Comparison of ENCODE assay signal across 12 cellular contexts in the genomic region with DNA sequence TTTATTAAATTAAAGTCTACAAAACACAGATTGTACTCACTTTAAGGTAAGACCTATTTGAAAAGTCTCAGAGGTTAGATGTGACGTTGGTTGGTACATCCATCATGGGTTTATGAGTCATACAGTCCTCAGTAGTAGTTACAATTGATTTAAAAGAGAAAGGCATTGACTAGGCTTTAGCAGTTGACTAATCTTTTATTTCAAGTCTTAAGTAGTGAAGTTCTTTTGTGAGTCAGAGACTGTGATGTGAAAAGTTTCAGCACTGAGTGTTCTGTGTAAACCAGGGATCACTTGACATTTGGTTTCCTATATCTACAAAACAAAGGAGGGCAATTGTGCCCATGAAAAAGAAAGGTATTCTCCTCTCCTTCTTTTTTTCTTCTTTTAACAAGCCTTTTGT.
DNase-seq lines count a peak whose midpoint lies in the region; ATAC-seq and TF ChIP-seq lines count a peak whose summit lies in the region.
"Had no signal": no experiment of that assay in that cellular context is flagged by ENCODE, and none has a peak within 500 bp of the region (broad histone marks: within the 10 kb centered on the region; RNA-seq: fewer than 3 reads in every experiment).

No MANE protein-coding gene starts in this region.

- POLR2A ChIA-PET in naive thymus-derived CD8-positive, alpha-beta T cell (lab: Charles Lee): no interaction called here

- H3K27ac ChIP-seq in mammary epithelial cell (ENCODE audit: insufficient read depth, low read depth, low read length) (peak overlapping the region; percentile 39), mesenchymal stem cell (ENCODE audit: low read length, poor library complexity, severe bottlenecking) (no peak overlapping the region), suprapubic skin (no peak overlapping the region)
- H3K27ac ChIP-seq: SJSA1 had no signal

- no peak overlapping the region for H2BK5ac ChIP-seq in mesenchymal stem cell (ENCODE audit: low read depth, low read length, poor library complexity, severe bottlenecking)

- H3K9ac ChIP-seq in mammary epithelial cell (ENCODE audit: insufficient read depth, low read length) (no peak overlapping the region), mesenchymal stem cell (ENCODE audit: low read length) (no peak overlapping the region)

- intact Hi-C loops in mammary epithelial cell (cut with micrococcal nuclease): no loop called here

- H2BK15ac ChIP-seq in mesenchymal stem cell (ENCODE audit: low read depth, poor library complexity, severe bottlenecking): no peak overlapping the region

- DNase-seq in ELR (ENCODE audit: low read depth) (peak; percentile 69), HS-5 (ENCODE audit: low read depth) (peak; percentile 23), mammary epithelial cell (peak; percentile 93), mesenchymal stem cell (peak; percentile 57), suprapubic skin (ENCODE audit: low spot score in 2 of 2) (no peak)
- no peak for DNase-seq in activated CD8-positive, alpha-beta memory T cell treated with anti-CD3 and anti-CD28 coated beads, Interleukin-2, amount 50 U/mL, for 48 hours
- no peak for DNase-seq in naive thymus-derived CD8-positive, alpha-beta T cell
- DNase-seq: activated CD4-positive, alpha-beta T cell treated with anti-CD3 and anti-CD28 coated beads, Interleukin-2, amount 50 U/mL, for 1 hour; DND-41; stimulated activated CD4-positive, alpha-beta T cell treated with anti-CD3 and anti-CD28 coated beads, Interleukin-12 subunit alpha, Interleukin-12 subunit beta, amount 100 ng/mL, for 4 hours had no signal

- peaks cover 0 to 10% (median 0%) of the 10 kb centered on the region in 9 donors for H3K9me3 Mint-ChIP-seq in naive thymus-derived CD8-positive, alpha-beta T cell
- H3K9me3 Mint-ChIP-seq: stimulated activated naive CD8-positive, alpha-beta T cell treated with anti-CD3 and anti-CD28 coated beads, Interleukin-15, Interleukin-2, amounts not matched to agents 100 ng/mL and 50 ng/mL, for 24 hours had no signal

- H3K9me3 ChIP-seq in mammary epithelial cell (replicated peaks; ENCODE audit: insufficient read depth, low read length) (no peaks in the 10 kb centered on the region), mesenchymal stem cell (ENCODE audit: control insufficient read depth, low read length) (no peaks in the 10 kb centered on the region), suprapubic skin (no peaks in the 10 kb centered on the region)
- H3K9me3 ChIP-seq: SJSA1 had no signal

- H3K4me3 ChIP-seq in mammary epithelial cell (replicated peaks in 1 of 3; ENCODE audit: insufficient read depth in 1 of 3, low read depth in 2 of 3, low read length in 3 of 3) (no peak overlapping the region), mesenchymal stem cell (ENCODE audit: insufficient read depth in 1 of 2, low read depth in 1 of 2, low read length in 2 of 2) (no peak overlapping the region), suprapubic skin (no peak overlapping the region)
- H3K4me3 ChIP-seq: SJSA1 had no signal

- H3K4me1 Mint-ChIP-seq in naive thymus-derived CD8-positive, alpha-beta T cell: no peaks in the 10 kb centered on the region

- no peak overlapping the region for H3K4me3 Mint-ChIP-seq in naive thymus-derived CD8-positive, alpha-beta T cell
- H3K4me3 Mint-ChIP-seq: stimulated activated naive CD8-positive, alpha-beta T cell treated with anti-CD3 and anti-CD28 coated beads, Interleukin-15, Interleukin-2, amounts not matched to agents 100 ng/mL and 50 ng/mL, for 24 hours had no signal

- no peaks in the 10 kb centered on the region for H3K36me3 ChIP-seq in mammary epithelial cell (ENCODE audit: insufficient read depth, low read length)
- no peaks in the 10 kb centered on the region for H3K36me3 ChIP-seq in mesenchymal stem cell (ENCODE audit: control insufficient read depth in 1 of 2, insufficient read depth in 2 of 2, low read depth in 1 of 2, low read length in 2 of 2)
- no peaks in the 10 kb centered on the region for H3K36me3 ChIP-seq in suprapubic skin
- H3K36me3 ChIP-seq: SJSA1 had no signal

- H3K4ac ChIP-seq in mesenchymal stem cell (ENCODE audit: low read depth in 1 of 2, low read length in 2 of 2): no peak overlapping the region

- no TSS peak for BruUV-seq in mammary epithelial cell (replicated peaks; lab: Mats Ljungman, UMichigan)

- H2AFZ ChIP-seq in mammary epithelial cell (ENCODE audit: low read depth, low read length) (no peak overlapping the region), mesenchymal stem cell (ENCODE audit: low read depth, low read length) (no peak overlapping the region)

- H3K79me1 ChIP-seq in mesenchymal stem cell (replicated peaks; ENCODE audit: low read length, poor library complexity, severe bottlenecking): no peaks in the 10 kb centered on the region

- in situ Hi-C loops in mammary epithelial cell (cut with MboI; ENCODE audit: low sequenced_read_pairs in 2 of 2): no loop called here

- no peak for TF ChIP-seq CTCF in mammary epithelial cell (conservative IDR thresholded peaks at IDR 0.05 in 1 of 2, IDR thresholded peaks at IDR 0.05 in 1 of 2; ENCODE audit: extremely low read depth in 1 of 2, insufficient read depth in 1 of 2, low read depth in 1 of 2, low read length in 2 of 2)
- no peak for TF ChIP-seq CTCF in suprapubic skin (IDR thresholded peaks at IDR 0.05)

- H3K36me3 Mint-ChIP-seq in naive thymus-derived CD8-positive, alpha-beta T cell: no peaks in the 10 kb centered on the region

- no peaks in the 10 kb centered on the region for H3K4me1 ChIP-seq in mammary epithelial cell (ENCODE audit: insufficient read depth, low read length)
- no peaks in the 10 kb centered on the region for H3K4me1 ChIP-seq in mesenchymal stem cell (ENCODE audit: control insufficient read depth, insufficient read depth, low read depth, low read length)
- H3K4me1 ChIP-seq in suprapubic skin: no peaks in the 10 kb centered on the region
- H3K4me1 ChIP-seq: SJSA1 had no signal

- no peak overlapping the region for H2BK120ac ChIP-seq in mesenchymal stem cell (ENCODE audit: low read depth, low read length)

- no peak overlapping the region for H2AK5ac ChIP-seq in mesenchymal stem cell (ENCODE audit: low read length, severe bottlenecking)

- H4K91ac ChIP-seq in mesenchymal stem cell (ENCODE audit: low read length): no peak overlapping the region

- no peaks in the 10 kb centered on the region for H3K79me2 ChIP-seq in mammary epithelial cell (ENCODE audit: insufficient read depth, low read length)

- H3K27me3 ChIP-seq in mammary epithelial cell (ENCODE audit: insufficient read depth, low read length): no peaks in the 10 kb centered on the region
- no peaks in the 10 kb centered on the region for H3K27me3 ChIP-seq in mesenchymal stem cell (ENCODE audit: control insufficient read depth in 1 of 2, insufficient read depth in 1 of 2, low read length in 2 of 2)
- H3K27me3 ChIP-seq in suprapubic skin: no peaks in the 10 kb centered on the region
- H3K27me3 ChIP-seq: SJSA1 had no signal

- H3K18ac ChIP-seq in mesenchymal stem cell (ENCODE audit: low read depth in 1 of 2, low read length in 2 of 2): no peak overlapping the region

- dilution Hi-C loops in mammary epithelial cell (cut with HindIII; ENCODE audit: low sequenced_read_pairs): no loop called here

- no peak overlapping the region for H3K27ac Mint-ChIP-seq in naive thymus-derived CD8-positive, alpha-beta T cell
- H3K27ac Mint-ChIP-seq: stimulated activated naive CD8-positive, alpha-beta T cell treated with anti-CD3 and anti-CD28 coated beads, Interleukin-15, Interleukin-2, amounts not matched to agents 100 ng/mL and 50 ng/mL, for 24 hours had no signal

- no peak overlapping the region for H3K14ac ChIP-seq in mesenchymal stem cell (ENCODE audit: low read length in 2 of 2)

- CTCF ChIA-PET in mammary epithelial cell (lab: Charles Lee; ENCODE audit: low non-redundant PET): no interaction called here

- no peaks in the 10 kb centered on the region for H4K20me1 ChIP-seq in mammary epithelial cell (ENCODE audit: insufficient read depth, low read length)

- no peak for TF ChIP-seq EP300 in suprapubic skin (IDR thresholded peaks at IDR 0.05)

- H3K27me3 Mint-ChIP-seq in naive thymus-derived CD8-positive, alpha-beta T cell: no peaks in the 10 kb centered on the region
- H3K27me3 Mint-ChIP-seq: stimulated activated naive CD8-positive, alpha-beta T cell treated with anti-CD3 and anti-CD28 coated beads, Interleukin-15, Interleukin-2, amounts not matched to agents 100 ng/mL and 50 ng/mL, for 24 hours had no signal

- WGBS in mammary epithelial cell (ENCODE audit: low coverage, missing lambda C conversion rate): 8% methylated on average over 1 of the region's 1 CpG
- 0% methylated on average over 1 of the region's 1 CpG for WGBS in mesenchymal stem cell
- 46% methylated on average over 1 of the region's 1 CpG for WGBS in suprapubic skin

- H3K23ac ChIP-seq in mesenchymal stem cell (ENCODE audit: low read length in 2 of 2): no peak overlapping the region

- no peak overlapping the region for H3K4me2 ChIP-seq in mammary epithelial cell (ENCODE audit: insufficient read depth, low read depth, low read length)
- H3K4me2 ChIP-seq in mesenchymal stem cell (ENCODE audit: low read length, poor library complexity, severe bottlenecking): no peak overlapping the region

- H4K8ac ChIP-seq in mesenchymal stem cell (ENCODE audit: low read length): no peak overlapping the region

- no peak for ATAC-seq in naive thymus-derived CD8-positive, alpha-beta T cell

- no peak overlapping the region for H2BK12ac ChIP-seq in mesenchymal stem cell (ENCODE audit: low read length in 2 of 2)

- TF ChIP-seq POLR2A in suprapubic skin (IDR thresholded peaks at IDR 0.05): no peak

Comparison
In these comparisons a context has a peak if more than half of its experiments do, and no peak if none do; other contexts are left out.
1. DNase-seq: peak in ELR (single experiment), HS-5 (single experiment), mammary epithelial cell (single experiment) and mesenchymal stem cell (single experiment); none in suprapubic skin (0 of 2), activated CD8-positive, alpha-beta memory T cell treated with anti-CD3 and anti-CD28 coated beads, Interleukin-2, amount 50 U/mL, for 48 hours (single experiment) and naive thymus-derived CD8-positive, alpha-beta T cell (0 of 10).